In the genomic region with DNA sequence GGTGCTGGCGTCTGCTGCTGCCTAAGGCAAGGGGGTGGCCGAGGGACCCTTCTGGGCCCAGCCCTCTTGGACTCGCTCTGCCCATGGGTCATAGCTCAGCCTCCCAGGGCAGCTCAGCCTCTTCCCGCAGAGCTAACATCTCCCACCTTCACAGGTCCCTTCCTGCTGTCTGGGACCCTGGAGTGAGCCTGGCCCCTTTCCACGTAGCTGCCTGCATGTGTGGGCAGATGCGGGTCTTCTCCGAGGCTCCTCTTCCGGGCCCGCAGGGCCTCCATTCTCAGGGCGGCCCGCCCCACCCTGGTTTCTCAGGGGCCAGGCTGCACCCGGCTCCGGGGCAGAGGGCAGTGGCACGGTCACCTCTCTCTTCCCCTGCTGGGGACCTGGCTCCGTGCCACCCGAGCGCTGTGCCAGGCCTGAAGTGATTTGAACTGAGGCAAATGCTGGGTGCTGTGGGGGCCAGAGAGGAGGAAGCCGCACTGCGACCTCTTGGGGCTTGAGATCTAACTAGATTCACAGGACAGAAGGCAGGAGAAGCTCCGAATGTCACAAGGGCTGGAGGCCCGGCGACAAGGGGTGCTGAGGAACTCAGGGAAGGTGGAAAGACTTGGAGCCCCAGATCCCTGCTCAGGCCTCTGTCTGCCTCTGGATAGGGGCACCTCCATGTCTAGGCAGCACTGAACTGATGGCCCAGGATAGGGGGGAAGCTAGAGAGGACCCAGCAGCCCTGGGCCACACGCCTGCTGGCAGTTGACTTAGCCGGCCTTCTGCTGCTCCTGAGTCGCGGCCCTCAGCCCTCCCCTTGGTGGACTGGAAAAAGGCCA, we compare ENCODE assay signal across 21 cellular contexts. TPM values are rescaled to one million over a fixed set of nuclear protein-coding genes. Genes with fewer than 3 reads are reported as not detected.
DNase-seq lines count a peak whose midpoint lies in the region; ATAC-seq and TF ChIP-seq lines count a peak whose summit lies in the region.
"Had no signal": no experiment of that assay in that cellular context is flagged by ENCODE, and none has a peak within 500 bp of the region (broad histone marks: within the 10 kb centered on the region; RNA-seq: fewer than 3 reads in every experiment).

No MANE protein-coding gene starts in this region.

- POLR2A ChIA-PET in SK-N-SH (lab: Yijun Ruan, JAX) = no interaction called here

- ATAC-seq in SK-N-SH treated with all-trans-retinoic acid at 6 μM for 48 hours (no peak), heart left ventricle (peak; percentile 10 to 53 (median 26))
- ATAC-seq: sciatic nerve; stimulated activated naive B cell treated with anti-CD40 and anti-IgM and Interleukin-4, amounts not matched to agents 10 μg/mL and 1 μg/mL and 100 μg/mL, for 72 hours had no signal

- H3K4me3 ChIP-seq in SK-N-SH (ENCODE audit: low read depth in 2 of 2, low read length in 1 of 2) = no peak overlapping the region
- H3K4me3 ChIP-seq in heart left ventricle = no peak overlapping the region
- H3K4me3 ChIP-seq in mucosa of stomach (ENCODE audit: low read length) = no peak overlapping the region
- H3K4me3 ChIP-seq in effector memory CD4-positive, alpha-beta T cell (ENCODE audit: insufficient read depth, low read depth, low read length, poor library complexity, severe bottlenecking) = no peak overlapping the region

- H3K9ac ChIP-seq in SK-N-SH (no peak overlapping the region), mucosa of stomach (ENCODE audit: low read length) (peak overlapping the region; percentile 2)

- no peak for TF ChIP-seq POLR2A in heart left ventricle (IDR thresholded peaks at IDR 0.05)

- H2AFZ ChIP-seq in SK-N-SH (ENCODE audit: low read depth) = no peak overlapping the region

- no peaks in the 10 kb centered on the region for H3F3A ChIP-seq in SK-N-SH (replicated peaks; ENCODE audit: insufficient read depth)

- peaks cover 0 to 4% of the 10 kb centered on the region in 2 experiments for H3K36me3 ChIP-seq in SK-N-SH (replicated peaks in 1 of 2; ENCODE audit: control insufficient read depth in 1 of 2, insufficient read depth in 2 of 2, low read length in 1 of 2)
- H3K36me3 ChIP-seq in heart left ventricle = peaks cover 0 to 47% (median 29%) of the 10 kb centered on the region in 9 donors
- H3K36me3 ChIP-seq in mucosa of stomach (ENCODE audit: control insufficient read depth, insufficient read depth, low read length) = peaks cover 6% of the 10 kb centered on the region
- peaks cover 49% of the 10 kb centered on the region for H3K36me3 ChIP-seq in effector memory CD4-positive, alpha-beta T cell (ENCODE audit: control insufficient read depth, insufficient read depth, low read length)

- H3K4me1 ChIP-seq in SK-N-SH (ENCODE audit: control insufficient read depth in 1 of 2, insufficient read depth in 2 of 2, low read depth in 1 of 2, low read length in 1 of 2) = peaks cover 0 to 13% of the 10 kb centered on the region in 2 experiments; a peak in 1 of 4 replicates
- peaks cover 0 to 90% (median 42%) of the 10 kb centered on the region in 12 donors for H3K4me1 ChIP-seq in heart left ventricle
- peaks cover 11% of the 10 kb centered on the region for H3K4me1 ChIP-seq in mucosa of stomach (ENCODE audit: control insufficient read depth, insufficient read depth, low read length)
- H3K4me1 ChIP-seq in effector memory CD4-positive, alpha-beta T cell (ENCODE audit: control insufficient read depth, insufficient read depth, low read length, poor library complexity, severe bottlenecking) = no peaks in the 10 kb centered on the region

- WGBS in SK-N-SH (ENCODE audit: low lambda C conversion rate) = 95% methylated on average over 15 of the region's 26 CpGs
- WGBS in heart left ventricle, 4 donors = 59 to 71% (median 62%) methylated on average over 20 to 26 of the region's 26 CpGs

- H3K27ac ChIP-seq in SK-N-SH (ENCODE audit: low read depth in 2 of 2, low read length in 1 of 2) (no peak overlapping the region), heart left ventricle (peak overlapping the region; percentile 71 to 98 (median 92)), temporal lobe (ENCODE audit: low read depth, low read length) (peak overlapping the region; percentile 59)
- no peak overlapping the region for H3K27ac ChIP-seq in effector memory CD4-positive, alpha-beta T cell (ENCODE audit: insufficient read depth, low read length, poor library complexity, severe bottlenecking)
- H3K27ac ChIP-seq: 22Rv1, neutrophil had no signal

- no peaks in the 10 kb centered on the region for H3K9me2 ChIP-seq in SK-N-SH

- TF ChIP-seq EP300 in SK-N-SH (IDR thresholded peaks at IDR 0.05; ENCODE audit: borderline replicate concordance in 1 of 2, low read depth in 1 of 2, low read length in 1 of 2) = no peak

- no peaks in the 10 kb centered on the region for H3K79me2 ChIP-seq in SK-N-SH (ENCODE audit: insufficient read depth)

- H4K20me1 ChIP-seq in SK-N-SH (ENCODE audit: insufficient read depth) = no peaks in the 10 kb centered on the region

- no peak for TF ChIP-seq RAD21 in SK-N-SH (IDR thresholded peaks at IDR 0.05; ENCODE audit: low read length)

- no peak overlapping the region for H3K4me2 ChIP-seq in SK-N-SH

- DNase-seq in SK-N-SH = peak; percentile 37
- peak; percentile 60 to 85 (median 71) for DNase-seq in heart left ventricle
- no peak for DNase-seq in EL
- no peak for DNase-seq in effector memory CD4-positive, alpha-beta T cell
- DNase-seq in NCI-H1930 (lab: John Stamatoyannopoulos, UW) = no peak
- DNase-seq: activated CD4-positive, alpha-beta memory T cell treated with anti-CD3 and anti-CD28 coated beads for 36 hours; activated naive CD4-positive, alpha-beta T cell treated with anti-CD3 and anti-CD28 coated beads, Interleukin-2, amount 50 U/mL, for 16 hours; Calu3; cortex of kidney; foreskin fibroblast; kidney glomerular epithelial cell; NCI-H774; OCI-M1; stimulated activated naive B cell treated with anti-CD40 and anti-IgM and Interleukin-4, amounts not matched to agents 10 μg/mL and 1 μg/mL and 100 μg/mL, for 72 hours; T-helper 2 cell had no signal

- H3K9me3 ChIP-seq in SK-N-SH = no peaks in the 10 kb centered on the region
- H3K9me3 ChIP-seq in heart left ventricle = no peaks in the 10 kb centered on the region
- no peaks in the 10 kb centered on the region for H3K9me3 ChIP-seq in mucosa of stomach (ENCODE audit: control insufficient read depth, low read length)
- no peaks in the 10 kb centered on the region for H3K9me3 ChIP-seq in effector memory CD4-positive, alpha-beta T cell (ENCODE audit: control insufficient read depth, low read length)
- H3K9me3 ChIP-seq: neutrophil had no signal

- TF ChIP-seq CTCF in SK-N-SH (IDR thresholded peaks at IDR 0.05) = no peak
- TF ChIP-seq CTCF in heart left ventricle (IDR thresholded peaks at IDR 0.05) = no peak

- intact Hi-C loops in heart left ventricle (cut with DNase I) = loop anchor here in 3 of 10 donors (5.0 kb wide), 1 partner anchor 38 kb away; the partner anchor contains the start of gene COQ8A (in 3 of the 3)

- H3K27me3 ChIP-seq in SK-N-SH (ENCODE audit: insufficient read depth) (no peaks in the 10 kb centered on the region), heart left ventricle (no peaks in the 10 kb centered on the region), mucosa of stomach (ENCODE audit: control insufficient read depth, insufficient read depth, low read length) (no peaks in the 10 kb centered on the region)
- H3K27me3 ChIP-seq in effector memory CD4-positive, alpha-beta T cell (replicated peaks; ENCODE audit: control insufficient read depth, insufficient read depth, low read length, poor library complexity, severe bottlenecking) = no peaks in the 10 kb centered on the region
- H3K27me3 ChIP-seq: neutrophil had no signal

- CTCF ChIA-PET in SK-N-SH (lab: Yijun Ruan, JAX) = no interaction called here

TF ChIP-seq in SK-N-SH, 30 proteins besides CTCF, POLR2A, EP300 and RAD21 (continues in another document):
- no peak for TF ChIP-seq NFIC (IDR thresholded peaks at IDR 0.05; ENCODE audit: borderline replicate concordance)
- TF ChIP-seq NRF1 (IDR thresholded peaks at IDR 0.05; ENCODE audit: low read depth, low read length) = no peak
- TF ChIP-seq, protein P1, sequence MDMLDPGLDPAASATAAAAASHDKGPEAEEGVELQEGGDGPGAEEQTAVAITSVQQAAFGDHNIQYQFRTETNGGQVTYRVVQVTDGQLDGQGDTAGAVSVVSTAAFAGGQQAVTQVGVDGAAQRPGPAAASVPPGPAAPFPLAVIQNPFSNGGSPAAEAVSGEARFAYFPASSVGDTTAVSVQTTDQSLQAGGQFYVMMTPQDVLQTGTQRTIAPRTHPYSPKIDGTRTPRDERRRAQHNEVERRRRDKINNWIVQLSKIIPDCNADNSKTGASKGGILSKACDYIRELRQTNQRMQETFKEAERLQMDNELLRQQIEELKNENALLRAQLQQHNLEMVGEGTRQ (IDR thresholded peaks at IDR 0.05; ENCODE audit: borderline replicate concordance, low read depth, low read length) = no peak
- TF ChIP-seq FOXM1 (IDR thresholded peaks at IDR 0.05; ENCODE audit: low read depth) = no peak
- TF ChIP-seq FOXJ3 (CRISPR knock-in tag; IDR thresholded peaks at IDR 0.05) = no peak
- TF ChIP-seq MEF2A (IDR thresholded peaks at IDR 0.05; ENCODE audit: borderline replicate concordance, low read depth) = no peak
- TF ChIP-seq FOSL2 (IDR thresholded peaks at IDR 0.05; ENCODE audit: borderline replicate concordance, low read depth) = no peak

RNA-seq across cellular contexts. Expression of gene COQ8A, which starts 40.7 kb away (rescaled TPM):
- polyA plus RNA-seq in SK-N-SH (2012; rRNA removed) = 11.8 and 12.1 TPM in 2 replicates
- 6.6 and 8.3 TPM in 2 replicates for polyA plus RNA-seq in SK-N-SH (2012; cell fraction: cytosol; rRNA removed)
- polyA plus RNA-seq in SK-N-SH (2012; cell fraction: nucleus; rRNA removed) = 34.6 and 42.3 TPM in 2 replicates
- 100 to 1,000 TPM; 141 to 915 (median 310) TPM for total RNA-seq in heart left ventricle
- polyA plus RNA-seq in heart left ventricle = 100 to 1,000 TPM; 193 to 243 TPM
- total RNA-seq in temporal lobe = 16.7 TPM

Comparison
In these comparisons a context has a peak if more than half of its experiments do, and no peak if none do; other contexts are left out.
1. DNase-seq: peak in SK-N-SH (single experiment) and heart left ventricle (5 of 5); none in EL (single experiment), effector memory CD4-positive, alpha-beta T cell (0 of 3) and NCI-H1930 (0 of 2).
2. H3K27ac ChIP-seq: peak in heart left ventricle (12 of 12) and temporal lobe (single experiment); none in SK-N-SH (0 of 2) and effector memory CD4-positive, alpha-beta T cell (single experiment).